ENCODE assay signal across 20 cellular contexts in the genomic region with DNA sequence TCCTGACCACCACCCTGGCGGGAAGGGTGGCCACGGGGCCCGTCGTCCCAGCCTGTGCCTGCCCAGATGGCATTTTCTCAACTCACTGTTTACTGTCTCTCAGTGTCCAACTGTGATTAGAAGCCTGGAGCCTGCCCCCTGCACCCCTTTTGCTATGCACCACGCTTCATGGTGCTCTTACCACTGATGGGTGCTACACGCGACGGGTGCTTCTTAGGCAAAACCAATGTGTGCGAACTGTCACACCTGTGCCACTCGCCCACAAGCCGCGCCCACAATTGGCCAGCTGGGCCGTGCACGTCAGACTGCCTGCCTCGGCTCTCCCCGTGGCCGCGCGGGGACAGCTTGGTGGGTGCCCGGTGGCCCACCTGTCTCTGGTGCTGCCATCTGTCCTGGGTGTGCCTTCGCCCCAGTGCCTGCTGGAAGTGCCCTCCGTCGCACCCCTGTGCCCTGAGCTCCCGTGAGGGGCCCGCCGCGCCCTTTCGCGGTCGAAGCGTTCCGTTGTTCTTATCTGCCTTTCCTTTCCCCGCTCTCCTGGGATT. TPM values are rescaled to one million over a fixed set of nuclear protein-coding genes. Genes with fewer than 3 reads are reported as not detected.
DNase-seq lines count a peak whose midpoint lies in the region; ATAC-seq and TF ChIP-seq lines count a peak whose summit lies in the region.
"Had no signal": no experiment of that assay in that cellular context is flagged by ENCODE, and none has a peak within 500 bp of the region (broad histone marks: within the 10 kb centered on the region; RNA-seq: fewer than 3 reads in every experiment).

No MANE protein-coding gene starts in this region.

- peak overlapping the region in 1 of 10 experiments; percentile 28; a peak in 2 of 20 replicates for H3K4me3 ChIP-seq in BLaER1 treated with 17β-estradiol and CSF1 and Interleukin-3, amounts not matched to agents 10 nM and 100 nM
- H3K4me3 ChIP-seq in spleen = no peak overlapping the region
- H3K4me3 ChIP-seq: GM23248 had no signal

- peaks cover 7 to 15% (median 15%) of the 10 kb centered on the region in 3 donors for H3K4me1 Mint-ChIP-seq in IgD-negative memory B cell
- peaks cover 2% of the 10 kb centered on the region for H3K4me1 Mint-ChIP-seq in activated CD8-positive, alpha-beta T cell treated with anti-CD3 and anti-CD28 coated beads, Interleukin-2, amount 10 ng/mL, durations not matched to agents 7 days and 5 days (ENCODE audit: low read depth)

- POLR2A ChIA-PET in activated CD8-positive, alpha-beta T cell treated with anti-CD3 and anti-CD28 coated beads, Interleukin-2, amount 10 ng/mL, durations not matched to agents 7 days and 5 days (lab: Charles Lee) = no interaction called here

- DNase-seq in left colon (no peak), spleen (peak; percentile 79), DMS153 (lab: John Stamatoyannopoulos, UW) (no peak), Kasumi-1 (lab: John Stamatoyannopoulos, UW) (no peak)
- DNase-seq in activated CD8-positive, alpha-beta T cell treated with anti-CD3 and anti-CD28 coated beads, Interleukin-2, amount 10 ng/mL, durations not matched to agents 7 days and 5 days = no peak
- DNase-seq: DMS 273 treated with DMSO at 0.1 percent for 48 hours; EL; GM23248; KG1; NCI-H1092; NCI-H226; NCI-H526 treated with DMSO at 0.1 percent for 48 hours; NK-92 treated with Interleukin-12 subunit alpha and Interleukin-12 subunit beta, amount 100 ng/mL, for 24 hours; OCI-M1; RPMI8226 had no signal

- H3K36me3 ChIP-seq in BLaER1 treated with 17β-estradiol and CSF1 and Interleukin-3, amounts not matched to agents 10 nM and 100 nM = peaks cover 37 to 77% (median 48%) of the 10 kb centered on the region in 11 experiments
- H3K36me3 ChIP-seq in spleen = peaks cover 3 to 100% (median 67%) of the 10 kb centered on the region in 6 donors

- CTCF ChIA-PET in activated CD8-positive, alpha-beta T cell treated with anti-CD3 and anti-CD28 coated beads, Interleukin-2, amount 10 ng/mL, durations not matched to agents 7 days and 5 days (lab: Charles Lee) = no interaction called here

- no peaks in the 10 kb centered on the region; a peak in 1 of 22 replicates for H3K9me3 ChIP-seq in BLaER1 treated with 17β-estradiol and CSF1 and Interleukin-3, amounts not matched to agents 10 nM and 100 nM (replicated peaks in 1 of 11)
- no peaks in the 10 kb centered on the region for H3K9me3 ChIP-seq in spleen

- peak; percentile 8 for ATAC-seq in left colon
- no peak for ATAC-seq in activated CD8-positive, alpha-beta T cell treated with anti-CD3 and anti-CD28 coated beads, Interleukin-2, amount 10 ng/mL, durations not matched to agents 7 days and 5 days

- H4K20me1 ChIP-seq in BLaER1 treated with 17β-estradiol and CSF1 and Interleukin-3, amounts not matched to agents 10 nM and 100 nM = peaks cover 36 to 78% (median 49%) of the 10 kb centered on the region in 11 experiments; a peak in 21 of 22 replicates

- peaks cover 0 to 41% (median 33%) of the 10 kb centered on the region in 10 experiments; a peak in 16 of 20 replicates for H3K4me1 ChIP-seq in BLaER1 treated with 17β-estradiol and CSF1 and Interleukin-3, amounts not matched to agents 10 nM and 100 nM
- peaks cover 0 to 25% (median 6%) of the 10 kb centered on the region in 6 donors for H3K4me1 ChIP-seq in spleen

- peaks cover 2% of the 10 kb centered on the region for H3K27me3 Mint-ChIP-seq in IgD-negative memory B cell
- no peaks in the 10 kb centered on the region for H3K27me3 Mint-ChIP-seq in activated CD8-positive, alpha-beta T cell treated with anti-CD3 and anti-CD28 coated beads, Interleukin-2, amount 10 ng/mL, durations not matched to agents 7 days and 5 days (ENCODE audit: low read depth)

- H3K9ac ChIP-seq in BLaER1 treated with 17β-estradiol and CSF1 and Interleukin-3, amounts not matched to agents 10 nM and 100 nM = peak overlapping the region in 2 of 11 experiments; percentile 3 to 44; a peak in 2 of 22 replicates
- H3K9ac ChIP-seq: GM23248 had no signal

- H3K27ac ChIP-seq in BLaER1 treated with 17β-estradiol and CSF1 and Interleukin-3, amounts not matched to agents 10 nM and 100 nM = no peak overlapping the region; a peak in 1 of 22 replicates
- H3K27ac ChIP-seq in spleen = no peak overlapping the region
- H3K27ac ChIP-seq: GM23248, HL-60 had no signal

- H3K36me3 Mint-ChIP-seq in IgD-negative memory B cell = peaks cover 4% of the 10 kb centered on the region
- peaks cover 20% of the 10 kb centered on the region for H3K36me3 Mint-ChIP-seq in activated CD8-positive, alpha-beta T cell treated with anti-CD3 and anti-CD28 coated beads, Interleukin-2, amount 10 ng/mL, durations not matched to agents 7 days and 5 days (ENCODE audit: low read depth)

- TF ChIP-seq POLR2A in spleen (IDR thresholded peaks at IDR 0.05) = no peak

- no peaks in the 10 kb centered on the region for H3K9me3 Mint-ChIP-seq in IgD-negative memory B cell
- H3K9me3 Mint-ChIP-seq in activated CD8-positive, alpha-beta T cell treated with anti-CD3 and anti-CD28 coated beads, Interleukin-2, amount 10 ng/mL, durations not matched to agents 7 days and 5 days (ENCODE audit: insufficient read depth) = no peaks in the 10 kb centered on the region

- peak overlapping the region in 9 of 11 experiments; percentile 39 to 94 (median 91); a peak in 18 of 22 replicates for H3K4me2 ChIP-seq in BLaER1 treated with 17β-estradiol and CSF1 and Interleukin-3, amounts not matched to agents 10 nM and 100 nM

- H3K4me3 Mint-ChIP-seq in IgD-negative memory B cell = peak overlapping the region in 3 of 4 donors; percentile 39 to 71 (median 45)
- H3K4me3 Mint-ChIP-seq in activated CD8-positive, alpha-beta T cell treated with anti-CD3 and anti-CD28 coated beads, Interleukin-2, amount 10 ng/mL, durations not matched to agents 7 days and 5 days = no peak overlapping the region

- H3K27me3 ChIP-seq in BLaER1 treated with 17β-estradiol and CSF1 and Interleukin-3, amounts not matched to agents 10 nM and 100 nM = no peaks in the 10 kb centered on the region
- H3K27me3 ChIP-seq in spleen (replicated peaks in 1 of 7) = no peaks in the 10 kb centered on the region

- no peak for TF ChIP-seq CTCF in spleen (IDR thresholded peaks at IDR 0.05 in 8 of 11, conservative IDR thresholded peaks at IDR 0.05 in 3 of 11)

- 86 to 95% (median 89%) methylated on average over 19 to 33 of the region's 33 CpGs for WGBS in spleen, 5 donors

- intact Hi-C loops in left colon (cut with DNase I, micrococcal nuclease) (no loop called here), spleen (cut with DNase I; ENCODE audit: low total_unique reads) (no loop called here)

- H3K27ac Mint-ChIP-seq in IgD-negative memory B cell = peak overlapping the region in 2 of 3 donors; percentile 54 to 59
- H3K27ac Mint-ChIP-seq in activated CD8-positive, alpha-beta T cell treated with anti-CD3 and anti-CD28 coated beads, Interleukin-2, amount 10 ng/mL, durations not matched to agents 7 days and 5 days = no peak overlapping the region

RNA-seq across cellular contexts. Expression of gene AMN, which starts 15.1 kb away (rescaled TPM):
- polyA plus RNA-seq in IgD-negative memory B cell (15.0 TPM), spleen (1 to 10 TPM; 1.6 to 2.2 (median 2.1) TPM)
- total RNA-seq in left colon (100 to 1,000 TPM; 186 to 331 TPM), spleen (1 to 10 TPM in 6 of 7 donors, under 1 TPM in 1; 0.65 to 3.0 (median 2.4) TPM)
- total RNA-seq in activated CD8-positive, alpha-beta T cell treated with anti-CD3 and anti-CD28 coated beads, Interleukin-2, amount 10 ng/mL, durations not matched to agents 7 days and 5 days = under 1 TPM; 0.91 to 0.95 TPM
- total RNA-seq: GM23248, MCF 10A, SK-MEL-5 had no signal
- polyA plus RNA-seq: GM23248 had no signal

Comparison
In these comparisons a context has a peak if more than half of its experiments do, and no peak if none do; other contexts are left out.
1. RNA of gene AMN, which starts 15.1 kb away (total RNA-seq): 186 to 331 TPM in left colon; 0.65 to 3.0 TPM in spleen and 0.91 to 0.95 TPM in activated CD8-positive, alpha-beta T cell treated with anti-CD3 and anti-CD28 coated beads, Interleukin-2, amount 10 ng/mL, durations not matched to agents 7 days and 5 days; every median in the first group is over 10 times any median in the second.